ENCODE assay signal across 25 cellular contexts in genomic region chr2:223510713-223511112, GRCh38.
"Had no signal": no experiment of that assay in that cellular context is flagged by ENCODE, and none has a peak within 500 bp of the region (broad histone marks: within the 10 kb centered on the region; RNA-seq: fewer than 3 reads in every experiment).

No MANE protein-coding gene starts in this region.

- H3K27me3 ChIP-seq: neural progenitor cell, neutrophil, pancreas, right lobe of liver, sigmoid colon, stomach, thyroid gland, transverse colon, upper lobe of right lung, vagina had no signal

- H3K27ac ChIP-seq: neural progenitor cell, neutrophil, pancreas, prostate gland, right lobe of liver, sigmoid colon, stomach, thoracic aorta, thyroid gland, transverse colon, upper lobe of right lung, vagina had no signal

- H3K36me3 ChIP-seq: neural progenitor cell, neutrophil, pancreas, prostate gland, right lobe of liver, sigmoid colon, stomach, thoracic aorta, thyroid gland, transverse colon, upper lobe of right lung, vagina had no signal

- ATAC-seq: naive thymus-derived CD4-positive, alpha-beta T cell; natural killer cell; pancreas; right cardiac atrium; right lobe of liver; stimulated activated effector memory CD8-positive, alpha-beta T cell treated with anti-CD3 and anti-CD28 coated beads, Interleukin-12 subunit alpha, Interleukin-12 subunit beta, amount 100 ng/mL, for 72 hours; stimulated activated naive B cell treated with anti-CD40 and anti-IgM and Interleukin-4, amounts not matched to agents 10 μg/mL and 1 μg/mL and 100 μg/mL, for 72 hours; upper lobe of right lung had no signal

- H3K4me2 ChIP-seq: neural progenitor cell had no signal

- H3K9me3 ChIP-seq: neutrophil, pancreas, prostate gland, right lobe of liver, sigmoid colon, stomach, thoracic aorta, thyroid gland, transverse colon, upper lobe of right lung, vagina had no signal

- DNase-seq: naive thymus-derived CD4-positive, alpha-beta T cell; natural killer cell; nucleus accumbens; pancreas; retina; right cardiac atrium; right lobe of liver; sigmoid colon; small intestine; stimulated activated CD4-positive, alpha-beta T cell treated with anti-CD3 and anti-CD28 coated beads, Interleukin-15, amount 100 ng/mL, for 24 hours; stimulated activated CD4-positive, alpha-beta T cell treated with anti-CD3 and anti-CD28 coated beads, Interleukin-2, amount 100 ng/mL, for 24 hours; stimulated activated CD4-positive, alpha-beta T cell treated with anti-CD3 and anti-CD28 coated beads, Interleukin-2, amount 100 ng/mL, for 48 hours; stimulated activated CD4-positive, alpha-beta T cell treated with anti-CD3 and anti-CD28 coated beads, Interleukin-4, amount 100 ng/mL, for 24 hours; stimulated activated naive B cell treated with anti-CD40 and anti-IgM and Interleukin-4, amounts not matched to agents 10 μg/mL and 1 μg/mL and 100 μg/mL, for 72 hours; stimulated activated naive CD4-positive, alpha-beta T cell treated with Interleukin-2 at 50 U/mL for 16 hours; stomach; thyroid gland; transverse colon; upper lobe of right lung had no signal

- H3K4me3 ChIP-seq: neural progenitor cell, pancreas, prostate gland, right lobe of liver, sigmoid colon, stomach, thoracic aorta, thyroid gland, transverse colon, upper lobe of right lung, vagina had no signal

- H3K4me1 ChIP-seq: neural progenitor cell, pancreas, prostate gland, right lobe of liver, sigmoid colon, stomach, thyroid gland, transverse colon, upper lobe of right lung, vagina had no signal

- H3K9ac ChIP-seq: neural progenitor cell had no signal
